8 cellular contexts compared by ENCODE assay signal in the genomic region with DNA sequence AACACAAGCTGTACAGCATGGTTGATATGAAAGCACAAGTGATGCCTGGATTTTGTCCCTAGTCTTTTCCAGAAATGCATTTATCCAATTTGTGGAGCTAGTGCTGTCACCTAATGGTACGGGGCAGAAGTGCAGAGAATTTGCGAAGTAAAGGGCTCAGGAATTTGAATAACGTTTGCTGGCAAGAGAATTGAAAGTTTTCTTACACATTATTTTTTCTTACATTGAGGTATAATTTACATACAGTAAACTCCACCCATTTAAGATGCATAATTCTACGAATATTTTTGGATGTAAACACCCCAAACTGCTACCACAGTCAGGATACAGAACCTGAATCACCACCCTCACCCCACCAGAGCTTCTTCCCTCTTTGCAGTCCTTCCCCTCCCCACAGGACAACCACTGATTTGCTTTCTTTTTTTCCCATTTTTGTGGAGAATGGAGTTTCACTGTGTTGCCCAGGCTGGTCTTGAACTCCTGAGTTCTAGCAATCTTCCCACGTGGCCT. TPM values are rescaled to one million over a fixed set of nuclear protein-coding genes. Genes with fewer than 3 reads are reported as not detected.
DNase-seq lines count a peak whose midpoint lies in the region; ATAC-seq, FAIRE-seq and TF ChIP-seq lines count a peak whose summit lies in the region.

No MANE protein-coding gene starts in this region.

- TF ChIP-seq CTCF in SK-N-SH (IDR thresholded peaks at IDR 0.05) (peak; percentile 76), pancreas (IDR thresholded peaks at IDR 0.05) (peak; percentile 17 to 57 (median 53))

- peak; percentile 69 for TF ChIP-seq RAD21 in SK-N-SH (IDR thresholded peaks at IDR 0.05; ENCODE audit: low read length)

- H3K9me2 ChIP-seq in SK-N-SH: no peaks in the 10 kb centered on the region

- H3K9ac ChIP-seq in SK-N-SH: no peak overlapping the region

- H3K4me1 Mint-ChIP-seq in IgD-negative memory B cell: peaks cover 23 to 43% (median 37%) of the 10 kb centered on the region in 3 donors

- H3K4me1 ChIP-seq in SK-N-SH (ENCODE audit: control insufficient read depth in 1 of 2, insufficient read depth in 2 of 2, low read depth in 1 of 2, low read length in 1 of 2): no peaks in the 10 kb centered on the region
- no peaks in the 10 kb centered on the region for H3K4me1 ChIP-seq in pancreas

- no peaks in the 10 kb centered on the region for H3K79me2 ChIP-seq in SK-N-SH (ENCODE audit: insufficient read depth)

- no peak overlapping the region for H3K27ac ChIP-seq in SK-N-SH (ENCODE audit: low read depth in 2 of 2, low read length in 1 of 2)
- no peak overlapping the region for H3K27ac ChIP-seq in pancreas

- FAIRE-seq in pancreas (lab: Jason Lieb, UNC): no peak

- peak overlapping the region in 1 of 2 experiments; percentile 43; a peak in 1 of 4 replicates for H3K4me3 ChIP-seq in SK-N-SH (ENCODE audit: low read depth in 2 of 2, low read length in 1 of 2)
- no peak overlapping the region for H3K4me3 ChIP-seq in pancreas

- POLR2A ChIA-PET in SK-N-SH (lab: Yijun Ruan, JAX): no interaction called here

- ATAC-seq in pancreas: peak in 3 of 4 donors; percentile 70 to 74 (median 71)
- no peak for ATAC-seq in HG02973 (IDR thresholded peaks at IDR 0.05; ENCODE audit: unreplicated experiment)

- peak overlapping the region; percentile 65 to 96 (median 84) for H3K4me3 Mint-ChIP-seq in IgD-negative memory B cell

- CTCF ChIA-PET in SK-N-SH (lab: Yijun Ruan, JAX): interaction anchor here (0.7 to 4.7 kb wide), 14 partner anchors 9 to 79 kb away, joined by 3 to 33 read pairs (median 4); no protein-coding TSS in a partner anchor

- H4K20me1 ChIP-seq in SK-N-SH (ENCODE audit: insufficient read depth): no peaks in the 10 kb centered on the region

- peak overlapping the region; percentile 43; the same call in 1 of the 2 replicates for H3K4me2 ChIP-seq in SK-N-SH

- DNase-seq in activated CD4-positive, alpha-beta T cell treated with anti-CD3 and anti-CD28 coated beads for 48 hours: peak; percentile 6
- no peak for DNase-seq in activated CD4-positive, alpha-beta T cell treated with anti-CD3 and anti-CD28 coated beads for 4 hours
- peak; percentile 59 for DNase-seq in SK-N-SH
- peak; percentile 60 for DNase-seq in fibroblast of peridontal ligament (ENCODE audit: extremely low read depth)
- DNase-seq in pancreas: peak in 1 of 6 donors; percentile 21
- DNase-seq in cerebellar nuclear complex (lab: John Stamatoyannopoulos, UW): no peak

- peaks cover 18% of the 10 kb centered on the region for H3K27me3 ChIP-seq in SK-N-SH (ENCODE audit: insufficient read depth)
- no peaks in the 10 kb centered on the region for H3K27me3 ChIP-seq in pancreas

- H3K36me3 ChIP-seq in SK-N-SH (replicated peaks in 1 of 2; ENCODE audit: control insufficient read depth in 1 of 2, insufficient read depth in 2 of 2, low read length in 1 of 2) (no peaks in the 10 kb centered on the region), pancreas (no peaks in the 10 kb centered on the region)

- no peak overlapping the region for H3K27ac Mint-ChIP-seq in IgD-negative memory B cell

- no peaks in the 10 kb centered on the region for H3F3A ChIP-seq in SK-N-SH (replicated peaks; ENCODE audit: insufficient read depth)

- H3K9me3 ChIP-seq in SK-N-SH (no peaks in the 10 kb centered on the region), pancreas (no peaks in the 10 kb centered on the region)

- intact Hi-C loops in pancreas (cut with DNase I): no loop called here

- H3K27me3 Mint-ChIP-seq in IgD-negative memory B cell: peaks cover 2% of the 10 kb centered on the region

- TF ChIP-seq EP300 in SK-N-SH (IDR thresholded peaks at IDR 0.05; ENCODE audit: borderline replicate concordance in 1 of 2, low read depth in 1 of 2, low read length in 1 of 2): no peak

- H2AFZ ChIP-seq in SK-N-SH (ENCODE audit: low read depth): no peak overlapping the region

- peaks cover 0 to 2% (median 0%) of the 10 kb centered on the region in 3 donors for H3K9me3 Mint-ChIP-seq in IgD-negative memory B cell

- 3% methylated on average over 5 of the region's 5 CpGs for WGBS in SK-N-SH (ENCODE audit: low lambda C conversion rate)
- 14 to 16% methylated on average over 5 of the region's 5 CpGs for WGBS in pancreas, 2 donors

- H3K36me3 Mint-ChIP-seq in IgD-negative memory B cell: peaks cover 2% of the 10 kb centered on the region

TF ChIP-seq in SK-N-SH, 30 proteins besides CTCF, POLR2A, EP300 and RAD21:
- TF ChIP-seq SMC3 (IDR thresholded peaks at IDR 0.05; ENCODE audit: low read depth, low read length): peak; percentile 50
- no peak for TF ChIP-seq RFX5 (IDR thresholded peaks at IDR 0.05; ENCODE audit: low read length)
- no peak for TF ChIP-seq EZH2phosphoT487 (IDR thresholded peaks at IDR 0.05; ENCODE audit: borderline replicate concordance, low read depth)

RNA-seq across cellular contexts. Expression of a gene that starts 3.5 kb away (rescaled TPM):
- 2.1 TPM for polyA plus RNA-seq in IgD-negative memory B cell
- not detected in 2 replicates for polyA plus RNA-seq in SK-N-SH (2012; rRNA removed)
- not detected in 2 replicates for polyA plus RNA-seq in SK-N-SH (2012; cell fraction: cytosol; rRNA removed)
- not detected in 2 replicates for polyA plus RNA-seq in SK-N-SH (2012; cell fraction: nucleus; rRNA removed)
- total RNA-seq in pancreas: not detected
- polyA plus RNA-seq in pancreas: not detected

RNA-seq across cellular contexts. Expression of a gene that starts 53.5 kb away (rescaled TPM):
- polyA plus RNA-seq in IgD-negative memory B cell: not detected
- polyA plus RNA-seq in SK-N-SH (2012; rRNA removed): 19.1 and 34.8 TPM in 2 replicates
- polyA plus RNA-seq in SK-N-SH (2012; cell fraction: cytosol; rRNA removed): 18.8 and 24.3 TPM in 2 replicates
- polyA plus RNA-seq in SK-N-SH (2012; cell fraction: nucleus; rRNA removed): 23.4 and 52.1 TPM in 2 replicates
- total RNA-seq in pancreas: 10 to 100 TPM in 3 of 6 donors, 1 to 10 TPM in 1, under 1 TPM in 2; 0.19 to 14.7 (median 6.4) TPM
- 1 to 10 TPM; 3.5 to 5.7 TPM for polyA plus RNA-seq in pancreas

Comparison
In these comparisons a context has a peak if more than half of its experiments do, and no peak if none do; other contexts are left out.
1. DNase-seq: peak in activated CD4-positive, alpha-beta T cell treated with anti-CD3 and anti-CD28 coated beads for 48 hours (single experiment), SK-N-SH (single experiment) and fibroblast of peridontal ligament (single experiment); none in activated CD4-positive, alpha-beta T cell treated with anti-CD3 and anti-CD28 coated beads for 4 hours (0 of 2) and cerebellar nuclear complex (0 of 2).